In the genomic region with DNA sequence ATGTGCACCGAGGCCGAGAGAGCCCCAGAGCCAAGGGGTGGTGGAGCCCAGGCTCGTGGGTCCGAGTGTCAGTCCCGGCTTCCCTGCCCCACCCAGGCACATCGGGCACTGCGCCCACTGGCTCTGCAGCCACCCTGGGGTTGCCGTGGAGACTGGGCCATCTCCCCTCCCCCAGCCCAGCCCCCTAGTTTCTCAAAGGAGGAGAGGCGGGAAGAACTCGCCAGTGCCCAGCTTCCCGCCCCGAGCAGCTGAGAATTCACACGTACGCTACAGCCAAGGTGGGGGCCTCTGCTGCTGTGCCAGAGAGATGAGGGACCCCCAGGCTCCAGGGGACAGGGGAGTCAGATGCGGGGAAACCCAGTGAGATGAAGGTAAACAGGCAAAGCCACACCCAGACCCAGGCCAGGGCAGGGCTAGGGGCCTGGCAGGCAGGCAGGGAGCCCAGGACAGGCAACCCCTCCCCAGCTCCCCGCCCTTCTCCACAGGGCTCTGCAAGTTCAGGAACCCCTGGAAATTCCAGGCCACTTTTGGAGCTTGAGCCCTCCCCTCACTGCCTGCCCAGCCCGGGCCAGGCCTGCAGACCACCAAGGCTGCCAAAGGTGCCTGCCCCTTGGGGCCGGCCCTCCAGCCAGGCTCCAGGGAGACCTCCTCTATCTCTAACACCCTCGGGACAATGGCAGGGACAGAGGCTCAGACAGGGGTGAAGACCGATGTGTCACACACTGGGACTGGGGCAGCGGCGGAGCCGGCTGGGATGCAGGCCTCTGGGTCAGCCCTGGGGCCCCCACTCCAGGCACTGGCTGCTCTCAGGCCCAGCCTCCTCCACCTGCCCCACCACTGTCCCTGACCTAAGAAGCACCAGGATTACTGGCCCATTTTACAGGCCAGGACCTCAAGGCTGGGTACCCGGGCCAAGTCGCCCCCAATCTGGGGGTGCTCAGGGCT, we compare ENCODE assay signal across 11 cellular contexts. TPM values are rescaled to one million over a fixed set of nuclear protein-coding genes. Genes with fewer than 3 reads are reported as not detected.
A peak's percentile ranks its signal among the peaks of the same experiment; 100 is the strongest.
DNase-seq lines count a peak whose midpoint lies in the region; ATAC-seq and TF ChIP-seq lines count a peak whose summit lies in the region.
"Had no signal": no experiment of that assay in that cellular context is flagged by ENCODE, and none has a peak within 500 bp of the region (broad histone marks: within the 10 kb centered on the region; RNA-seq: fewer than 3 reads in every experiment).

No MANE protein-coding gene starts in this region.

- H3K27me3 ChIP-seq in lung (ENCODE audit: control insufficient read depth, insufficient read depth) (no peaks in the 10 kb centered on the region), tibial nerve (no peaks in the 10 kb centered on the region)
- H3K27me3 ChIP-seq in CD4-positive, alpha-beta T cell (ENCODE audit: control insufficient read depth, insufficient read depth, low read length) = peaks cover 17% of the 10 kb centered on the region

- intact Hi-C loops in head of caudate nucleus (cut with DNase I) = no loop called here
- intact Hi-C loops in CD4-positive, alpha-beta T cell (cut with DNase I, micrococcal nuclease) = no loop called here

- H3K27ac ChIP-seq in lung (ENCODE audit: low read depth in 1 of 2, low read length in 1 of 2) (peak overlapping the region; percentile 46 to 91), tibial nerve (peak overlapping the region; percentile 62 to 94 (median 73))
- no peak overlapping the region for H3K27ac ChIP-seq in CD4-positive, alpha-beta T cell (ENCODE audit: low read depth, low read length)

- DNase-seq in NCI-H460 (ENCODE audit: extremely low read depth, low read depth) = peak; percentile 83
- DNase-seq in ecto neural progenitor cell (ENCODE audit: low spot score) = peak; percentile 54
- no peak for DNase-seq in lung (ENCODE audit: low spot score)
- DNase-seq in tibial nerve (ENCODE audit: low spot score in 2 of 2) = no peak
- no peak for DNase-seq in activated effector memory CD4-positive, alpha-beta T cell treated with Interleukin-2 at 50 U/mL for 16 hours
- DNase-seq in head of caudate nucleus = no peak
- DNase-seq in CD4-positive, alpha-beta T cell = no peak
- DNase-seq: activated T-cell treated with anti-CD3 and anti-CD28 coated beads, Interleukin-2, amount 50 U/mL, for 72 hours had no signal

- POLR2A ChIA-PET in CD4-positive, alpha-beta T cell (lab: Charles Lee) = no interaction called here

- no peak for ATAC-seq in lung (ENCODE audit: insufficient read depth, low FRiP score)
- ATAC-seq in CD4-positive, alpha-beta T cell (ENCODE audit: poor library complexity) = no peak
- ATAC-seq: activated T-cell treated with anti-CD3 and anti-CD28 coated beads, Interleukin-2, amount 50 U/mL, for 72 hours; stimulated activated memory B cell treated with anti-CD40 and anti-IgM and Interleukin-4, amounts not matched to agents 10 μg/mL and 1 μg/mL and 100 μg/mL, for 72 hours had no signal

- H3K4me3 Mint-ChIP-seq in CD4-positive, alpha-beta T cell = no peak overlapping the region
- H3K4me3 Mint-ChIP-seq: activated T-cell treated with anti-CD3 and anti-CD28 coated beads, Interleukin-2, amount 50 U/mL, for 72 hours; IgD-negative memory B cell; stimulated activated memory B cell treated with anti-CD40 and anti-IgM and Interleukin-4, amounts not matched to agents 10 μg/mL and 1 μg/mL and 100 μg/mL, for 72 hours had no signal

- TF ChIP-seq EP300 in tibial nerve (IDR thresholded peaks at IDR 0.05) = no peak

- H3K4me1 Mint-ChIP-seq in CD4-positive, alpha-beta T cell (ENCODE audit: low read depth) = no peaks in the 10 kb centered on the region

- no peaks in the 10 kb centered on the region for H3K9me3 Mint-ChIP-seq in CD4-positive, alpha-beta T cell
- H3K9me3 Mint-ChIP-seq: activated T-cell treated with anti-CD3 and anti-CD28 coated beads, Interleukin-2, amount 50 U/mL, for 72 hours; IgD-negative memory B cell; stimulated activated memory B cell treated with anti-CD40 and anti-IgM and Interleukin-4, amounts not matched to agents 10 μg/mL and 1 μg/mL and 100 μg/mL, for 72 hours had no signal

- H3K4me3 ChIP-seq in lung (no peak overlapping the region), tibial nerve (no peak overlapping the region)
- H3K4me3 ChIP-seq: smooth muscle cell had no signal

- peaks cover 19% of the 10 kb centered on the region for H3K27me3 Mint-ChIP-seq in CD4-positive, alpha-beta T cell
- H3K27me3 Mint-ChIP-seq: IgD-negative memory B cell; stimulated activated memory B cell treated with anti-CD40 and anti-IgM and Interleukin-4, amounts not matched to agents 10 μg/mL and 1 μg/mL and 100 μg/mL, for 72 hours had no signal

- no peaks in the 10 kb centered on the region for H3K9me3 ChIP-seq in lung (ENCODE audit: control insufficient read depth in 2 of 2, insufficient read depth in 1 of 2, low read length in 1 of 2)
- no peaks in the 10 kb centered on the region for H3K9me3 ChIP-seq in tibial nerve
- H3K9me3 ChIP-seq in CD4-positive, alpha-beta T cell (ENCODE audit: control insufficient read depth, low read length) = no peaks in the 10 kb centered on the region

- H3K36me3 ChIP-seq in lung (ENCODE audit: control insufficient read depth in 2 of 2, insufficient read depth in 2 of 2, low read length in 2 of 2) = peaks cover 0 to 8% of the 10 kb centered on the region in 2 donors
- no peaks in the 10 kb centered on the region for H3K36me3 ChIP-seq in tibial nerve

- H3K27ac Mint-ChIP-seq in CD4-positive, alpha-beta T cell = no peak overlapping the region
- H3K27ac Mint-ChIP-seq: activated T-cell treated with anti-CD3 and anti-CD28 coated beads, Interleukin-2, amount 50 U/mL, for 72 hours; stimulated activated memory B cell treated with anti-CD40 and anti-IgM and Interleukin-4, amounts not matched to agents 10 μg/mL and 1 μg/mL and 100 μg/mL, for 72 hours had no signal

- no peak for TF ChIP-seq CTCF in lung (IDR thresholded peaks at IDR 0.05; ENCODE audit: control extremely low read depth, extremely low read depth)
- no peak for TF ChIP-seq CTCF in tibial nerve (IDR thresholded peaks at IDR 0.05)
- TF ChIP-seq CTCF in CD4-positive, alpha-beta T cell (IDR thresholded peaks at IDR 0.05) = no peak

- WGBS in lung, 2 donors = 40 to 67% methylated on average over 23 to 25 of the region's 25 CpGs
- WGBS in tibial nerve, 2 donors = 28 to 44% methylated on average over 17 to 22 of the region's 25 CpGs

- CTCF ChIA-PET in CD4-positive, alpha-beta T cell (lab: Charles Lee) = no interaction called here

- no peak for TF ChIP-seq POLR2A in tibial nerve (IDR thresholded peaks at IDR 0.05)

- peaks cover 13 to 57% of the 10 kb centered on the region in 2 donors for H3K4me1 ChIP-seq in lung (ENCODE audit: control insufficient read depth in 2 of 2, insufficient read depth in 2 of 2, low read length in 2 of 2)
- H3K4me1 ChIP-seq in tibial nerve = peaks cover 0 to 97% (median 81%) of the 10 kb centered on the region in 4 donors

- no peaks in the 10 kb centered on the region for H3K36me3 Mint-ChIP-seq in CD4-positive, alpha-beta T cell (ENCODE audit: low read depth)
- H3K36me3 Mint-ChIP-seq: IgD-negative memory B cell; stimulated activated memory B cell treated with anti-CD40 and anti-IgM and Interleukin-4, amounts not matched to agents 10 μg/mL and 1 μg/mL and 100 μg/mL, for 72 hours had no signal

RNA-seq across cellular contexts. Expression of gene LAMA5, which starts 6.0 kb away (rescaled TPM):
- total RNA-seq in NCI-H460 (2014; rRNA removed; shearing (Covaris generic)) = 169 and 171 TPM in 2 replicates
- 606 and 655 TPM in 2 replicates for polyA plus RNA-seq in NCI-H460 (2014; cell fraction: nucleus; rRNA removed)
- total RNA-seq in lung = 100 to 1,000 TPM; 209 to 315 TPM
- 100 to 1,000 TPM; 116 to 279 TPM for polyA plus RNA-seq in lung
- total RNA-seq in tibial nerve = 100 to 1,000 TPM in 3 of 4 donors, 10 to 100 TPM in 1; 95.2 to 230 (median 139) TPM
- under 1 TPM; 0.16 to 0.78 TPM for total RNA-seq in CD4-positive, alpha-beta T cell

RNA-seq across cellular contexts. Expression of gene RPS21, which starts 25.8 kb away (rescaled TPM):
- total RNA-seq in NCI-H460 (2014; rRNA removed; shearing (Covaris generic)) = 1,658 and 1,943 TPM in 2 replicates
- polyA plus RNA-seq in NCI-H460 (2014; cell fraction: nucleus; rRNA removed) = 3,089 and 4,487 TPM in 2 replicates
- total RNA-seq in lung = 1,000 to 10,000 TPM in 1 of 2 donors, 100 to 1,000 TPM in 1; 222 to 1,251 TPM
- 1,000 to 10,000 TPM; 4,051 to 4,827 TPM for polyA plus RNA-seq in lung
- 1,000 to 10,000 TPM; 1,371 to 3,195 (median 1,826) TPM for total RNA-seq in tibial nerve
- 1,000 to 10,000 TPM; 3,015 to 3,210 TPM for total RNA-seq in CD4-positive, alpha-beta T cell

RNA-seq across cellular contexts. Expression of gene CABLES2, which starts 46.0 kb away (rescaled TPM):
- 2.1 and 3.1 TPM in 2 replicates for total RNA-seq in NCI-H460 (2014; rRNA removed; shearing (Covaris generic))
- 4.2 and 6.5 TPM in 2 replicates for polyA plus RNA-seq in NCI-H460 (2014; cell fraction: nucleus; rRNA removed)
- total RNA-seq in lung (1 to 10 TPM; 3.5 to 4.4 TPM), tibial nerve (1 to 10 TPM; 1.1 to 9.9 (median 6.2) TPM)
- 1 to 10 TPM; 1.9 to 3.7 TPM for polyA plus RNA-seq in lung
- total RNA-seq in CD4-positive, alpha-beta T cell = 1 to 10 TPM; 4.4 TPM

RNA-seq across cellular contexts. Expression of gene ADRM1, which starts 58.3 kb away (rescaled TPM):
- 142 and 176 TPM in 2 replicates for total RNA-seq in NCI-H460 (2014; rRNA removed; shearing (Covaris generic))
- 281 and 296 TPM in 2 replicates for polyA plus RNA-seq in NCI-H460 (2014; cell fraction: nucleus; rRNA removed)
- total RNA-seq in lung = 100 to 1,000 TPM in 1 of 2 donors, 10 to 100 TPM in 1; 43.1 to 104 TPM
- 100 to 1,000 TPM; 108 to 140 TPM for polyA plus RNA-seq in lung
- total RNA-seq in tibial nerve = 100 to 1,000 TPM; 111 to 132 (median 129) TPM
- total RNA-seq in CD4-positive, alpha-beta T cell = 10 to 100 TPM; 40.8 to 44.3 TPM

Comparison
In these comparisons a context has a peak if more than half of its experiments do, and no peak if none do; other contexts are left out.
1. DNase-seq: peak in NCI-H460 (single experiment) and ecto neural progenitor cell (single experiment); none in lung (single experiment), tibial nerve (0 of 2), activated effector memory CD4-positive, alpha-beta T cell treated with Interleukin-2 at 50 U/mL for 16 hours (single experiment), head of caudate nucleus (0 of 42) and CD4-positive, alpha-beta T cell (0 of 10).
2. RNA of gene LAMA5, which starts 6.0 kb away (total RNA-seq): 209 to 315 TPM in lung, 95.2 to 230 TPM in tibial nerve and 169 to 171 TPM in NCI-H460; 0.16 to 0.78 TPM in CD4-positive, alpha-beta T cell; every median in the first group is over 10 times any median in the second.